In genomic region chr5:150160448-150161069, GRCh38 we compare ENCODE assay signal across 12 cellular contexts. TPM values are rescaled to one million over a fixed set of nuclear protein-coding genes. Genes with fewer than 3 reads are reported as not detected.
DNase-seq lines count a peak whose midpoint lies in the region; ATAC-seq and TF ChIP-seq lines count a peak whose summit lies in the region.
"Had no signal": no experiment of that assay in that cellular context is flagged by ENCODE, and none has a peak within 500 bp of the region (broad histone marks: within the 10 kb centered on the region; RNA-seq: fewer than 3 reads in every experiment).

No MANE protein-coding gene starts in this region.

- no peaks in the 10 kb centered on the region for H3K36me3 ChIP-seq in A673 (ENCODE audit: insufficient read depth, low read length, poor library complexity, severe bottlenecking)
- no peaks in the 10 kb centered on the region for H3K36me3 ChIP-seq in Peyer's patch
- H3K36me3 ChIP-seq in hepatocyte (replicated peaks; ENCODE audit: insufficient read depth, low read depth): no peaks in the 10 kb centered on the region
- no peaks in the 10 kb centered on the region for H3K36me3 ChIP-seq in sigmoid colon

- H3K4me1 ChIP-seq in A673 (ENCODE audit: insufficient read depth, low read length, poor library complexity, severe bottlenecking) (peaks cover 45% of the 10 kb centered on the region), Peyer's patch (peaks cover 3 to 37% (median 7%) of the 10 kb centered on the region in 4 donors), hepatocyte (ENCODE audit: insufficient read depth) (peaks cover 67% of the 10 kb centered on the region), sigmoid colon (peaks cover 0 to 20% (median 8%) of the 10 kb centered on the region in 4 donors)

- POLR2A ChIA-PET in A673 (lab: Charles Lee; ENCODE audit: low non-redundant PET): interaction anchor here (0.5 kb wide), 1 partner anchor 198 kb away, joined by 7 read pairs; no protein-coding TSS in a partner anchor

- H3K9me3 Mint-ChIP-seq in activated CD4-positive, alpha-beta T cell treated with anti-CD3 and anti-CD28 coated beads, Interleukin-2, amount 10 ng/mL, durations not matched to agents 24 days and 14 days: no peaks in the 10 kb centered on the region

- H3K27me3 ChIP-seq in A673 (replicated peaks; ENCODE audit: insufficient read depth, low read depth, low read length, poor library complexity) (no peaks in the 10 kb centered on the region), Peyer's patch (no peaks in the 10 kb centered on the region), hepatocyte (no peaks in the 10 kb centered on the region), sigmoid colon (no peaks in the 10 kb centered on the region)

- peak overlapping the region; percentile 81 for H3K27ac ChIP-seq in A673 (ENCODE audit: low read depth, low read length, poor library complexity, severe bottlenecking)
- H3K27ac ChIP-seq in Peyer's patch: peak overlapping the region in 3 of 4 donors; percentile 22 to 79 (median 45)
- peak overlapping the region; percentile 97 for H3K27ac ChIP-seq in hepatocyte
- peak overlapping the region; percentile 84 to 92 (median 87) for H3K27ac ChIP-seq in sigmoid colon
- H3K27ac ChIP-seq: epithelial cell of prostate had no signal

- H3K4me2 ChIP-seq in hepatocyte: no peak overlapping the region

- H3K9me2 ChIP-seq in hepatocyte (replicated peaks; ENCODE audit: insufficient read depth): no peaks in the 10 kb centered on the region

- TF ChIP-seq CTCF in A673 (conservative IDR thresholded peaks at IDR 0.05; ENCODE audit: low read depth, low read length) (no peak), Peyer's patch (IDR thresholded peaks at IDR 0.05) (no peak), hepatocyte (IDR thresholded peaks at IDR 0.05; ENCODE audit: poor library complexity) (no peak), sigmoid colon (IDR thresholded peaks at IDR 0.05) (no peak)

- intact Hi-C loops in A673 (cut with micrococcal nuclease; ENCODE audit: unreplicated experiment): loop anchor here (1.0 to 10.0 kb wide), 2 partner anchors 58 to 274 kb away; no protein-coding TSS in a partner anchor
- intact Hi-C loops in sigmoid colon (cut with DNase I): loop anchor here (1.0 to 10.0 kb wide), 2 partner anchors 58 to 194 kb away; partner anchors contain the start of gene TCOF1
- intact Hi-C loops in activated CD4-positive, alpha-beta T cell treated with anti-CD3 and anti-CD28 coated beads, Interleukin-2, amount 10 ng/mL, durations not matched to agents 24 days and 14 days (cut with micrococcal nuclease): loop anchor here (1.0 to 5.0 kb wide), 4 partner anchors 58 to 277 kb away; partner anchors contain the start of gene TCOF1

- H3K27me3 Mint-ChIP-seq in activated CD4-positive, alpha-beta T cell treated with anti-CD3 and anti-CD28 coated beads, Interleukin-2, amount 10 ng/mL, durations not matched to agents 24 days and 14 days: peaks cover 31% of the 10 kb centered on the region

- H4K20me1 ChIP-seq in hepatocyte (ENCODE audit: insufficient read depth, poor library complexity, severe bottlenecking): no peaks in the 10 kb centered on the region

- CTCF ChIA-PET in A673 (lab: Charles Lee): interaction anchor here (0.5 kb wide), 1 partner anchor 331 kb away, joined by 3 read pairs; no protein-coding TSS in a partner anchor

- TF ChIP-seq POLR2A in Peyer's patch (IDR thresholded peaks at IDR 0.05) (no peak), sigmoid colon (IDR thresholded peaks at IDR 0.05) (no peak)

- H3K4me3 Mint-ChIP-seq in activated CD4-positive, alpha-beta T cell treated with anti-CD3 and anti-CD28 coated beads, Interleukin-2, amount 10 ng/mL, durations not matched to agents 24 days and 14 days: no peak overlapping the region

- no peak for ATAC-seq in HG02642 (IDR thresholded peaks at IDR 0.05; ENCODE audit: poor library complexity, unreplicated experiment)
- no peak for ATAC-seq in HG02610 (IDR thresholded peaks at IDR 0.05; ENCODE audit: unreplicated experiment)
- ATAC-seq in HG03457 (IDR thresholded peaks at IDR 0.05; ENCODE audit: unreplicated experiment): no peak

- no TSS peak for BruUV-seq in A673 (replicated peaks; lab: Mats Ljungman, UMichigan)

- no peaks in the 10 kb centered on the region for H3K79me2 ChIP-seq in hepatocyte

- DNase-seq in A673 (ENCODE audit: low spot score): no peak
- DNase-seq in Peyer's patch: no peak
- DNase-seq in hepatocyte (ENCODE audit: low spot score): no peak
- no peak for DNase-seq in sigmoid colon
- DNase-seq in activated CD4-positive, alpha-beta T cell treated with anti-CD3 and anti-CD28 coated beads, Interleukin-2, amount 10 ng/mL, durations not matched to agents 24 days and 14 days: no peak
- DNase-seq: DMS79 had no signal

- peaks cover 1% of the 10 kb centered on the region for H3K36me3 Mint-ChIP-seq in activated CD4-positive, alpha-beta T cell treated with anti-CD3 and anti-CD28 coated beads, Interleukin-2, amount 10 ng/mL, durations not matched to agents 24 days and 14 days (ENCODE audit: low read depth)

- no peaks in the 10 kb centered on the region for H3K9me3 ChIP-seq in A673 (ENCODE audit: low read depth, low read length, poor library complexity, severe bottlenecking)
- no peaks in the 10 kb centered on the region for H3K9me3 ChIP-seq in Peyer's patch
- no peaks in the 10 kb centered on the region for H3K9me3 ChIP-seq in hepatocyte (ENCODE audit: low read depth)
- no peaks in the 10 kb centered on the region for H3K9me3 ChIP-seq in sigmoid colon

- no peak overlapping the region for H3K27ac Mint-ChIP-seq in activated CD4-positive, alpha-beta T cell treated with anti-CD3 and anti-CD28 coated beads, Interleukin-2, amount 10 ng/mL, durations not matched to agents 24 days and 14 days

- peaks cover 8% of the 10 kb centered on the region for H3K4me1 Mint-ChIP-seq in activated CD4-positive, alpha-beta T cell treated with anti-CD3 and anti-CD28 coated beads, Interleukin-2, amount 10 ng/mL, durations not matched to agents 24 days and 14 days

- WGBS in hepatocyte (ENCODE audit: low lambda C conversion rate, missing lambda C conversion rate): 68% methylated on average over 5 of the region's 5 CpGs
- 69 to 74% methylated on average over 5 of the region's 5 CpGs for WGBS in sigmoid colon, 2 donors

- TF ChIP-seq EP300 in sigmoid colon (IDR thresholded peaks at IDR 0.05): no peak

- H2AFZ ChIP-seq in hepatocyte: no peak overlapping the region

- H3K4me3 ChIP-seq in A673 (ENCODE audit: low read depth, low read length, poor library complexity, severe bottlenecking): no peak overlapping the region
- no peak overlapping the region for H3K4me3 ChIP-seq in Peyer's patch
- no peak overlapping the region for H3K4me3 ChIP-seq in hepatocyte
- no peak overlapping the region for H3K4me3 ChIP-seq in sigmoid colon

RNA-seq across cellular contexts. Expression of gene PDGFRB, which starts 4.9 kb away (rescaled TPM):
- total RNA-seq in A673 (2021) (25.9 and 58.3 TPM in 2 replicates), Peyer's patch (10 to 100 TPM; 17.5 to 87.5 (median 31.2) TPM), hepatocyte (36.8 and 55.1 TPM in 2 replicates), sigmoid colon (100 to 1,000 TPM in 1 of 4 donors, 10 to 100 TPM in 3; 54.9 to 104 (median 69.4) TPM)
- polyA plus RNA-seq in hepatocyte (55.2 and 62.9 TPM in 2 replicates), sigmoid colon (10 to 100 TPM in 1 of 3 donors, 1 to 10 TPM in 2; 3.9 to 26.7 (median 6.0) TPM)
- 0.62 and 1.5 TPM in 2 replicates for total RNA-seq in activated CD4-positive, alpha-beta T cell treated with anti-CD3 and anti-CD28 coated beads, Interleukin-2, amount 10 ng/mL, durations not matched to agents 24 days and 14 days

RNA-seq across cellular contexts. Expression of gene CDX1, which starts 6.0 kb away (rescaled TPM):
- total RNA-seq in A673 (2021) (not detected in 2 replicates), Peyer's patch (100 to 1,000 TPM; 177 to 429 (median 370) TPM), hepatocyte (54.6 and 58.2 TPM in 2 replicates), sigmoid colon (1 to 10 TPM in 1 of 4 donors, under 1 TPM in 1, not detected in 2; 0.71 to 1.4 TPM)
- polyA plus RNA-seq in hepatocyte (43.3 and 46.9 TPM in 2 replicates), sigmoid colon (100 to 1,000 TPM; 325 to 455 (median 330) TPM)
- not detected in 2 replicates for total RNA-seq in activated CD4-positive, alpha-beta T cell treated with anti-CD3 and anti-CD28 coated beads, Interleukin-2, amount 10 ng/mL, durations not matched to agents 24 days and 14 days
- total RNA-seq: T-helper 1 cell treated with Interleukin-12 subunit alpha and Interleukin-12 subunit beta and Interleukin-4 antibody, amounts not matched to agents 30 ng/mL and 1 ng/mL, for 36 hours had no signal
- polyA plus RNA-seq: urinary bladder had no signal

RNA-seq across cellular contexts. Expression of gene SLC6A7, which starts 29.3 kb away (rescaled TPM):
- total RNA-seq in A673 (2021) (not detected in 2 replicates), Peyer's patch (10 to 100 TPM; 12.3 to 41.6 (median 19.9) TPM), hepatocyte (0.88 and 1.1 TPM in 2 replicates), sigmoid colon (not detected)
- polyA plus RNA-seq in hepatocyte (0.39 and 0.99 TPM in 2 replicates), sigmoid colon (10 to 100 TPM in 1 of 3 donors, under 1 TPM in 2; 0.46 to 10.8 (median 0.60) TPM)
- total RNA-seq in activated CD4-positive, alpha-beta T cell treated with anti-CD3 and anti-CD28 coated beads, Interleukin-2, amount 10 ng/mL, durations not matched to agents 24 days and 14 days: not detected in 2 replicates
- total RNA-seq: T-helper 1 cell treated with Interleukin-12 subunit alpha and Interleukin-12 subunit beta and Interleukin-4 antibody, amounts not matched to agents 30 ng/mL and 1 ng/mL, for 36 hours; urinary bladder had no signal

Comparison
In these comparisons a context has a peak if more than half of its experiments do, and no peak if none do; other contexts are left out.
1. H3K27ac ChIP-seq: peak in every context shown above with its lines; median percentile 97 in hepatocyte; 87 in sigmoid colon; 81 in A673; 45 in Peyer's patch.
2. RNA of gene CDX1, which starts 6.0 kb away (total RNA-seq): 177 to 429 TPM in Peyer's patch and 54.6 to 58.2 TPM in hepatocyte; 0.71 to 1.4 TPM in sigmoid colon, not detected in A673 and not detected in activated CD4-positive, alpha-beta T cell treated with anti-CD3 and anti-CD28 coated beads, Interleukin-2, amount 10 ng/mL, durations not matched to agents 24 days and 14 days; every median in the first group is over 10 times any median in the second.